ENCODE assay signal across 16 cellular contexts in the genomic region with DNA sequence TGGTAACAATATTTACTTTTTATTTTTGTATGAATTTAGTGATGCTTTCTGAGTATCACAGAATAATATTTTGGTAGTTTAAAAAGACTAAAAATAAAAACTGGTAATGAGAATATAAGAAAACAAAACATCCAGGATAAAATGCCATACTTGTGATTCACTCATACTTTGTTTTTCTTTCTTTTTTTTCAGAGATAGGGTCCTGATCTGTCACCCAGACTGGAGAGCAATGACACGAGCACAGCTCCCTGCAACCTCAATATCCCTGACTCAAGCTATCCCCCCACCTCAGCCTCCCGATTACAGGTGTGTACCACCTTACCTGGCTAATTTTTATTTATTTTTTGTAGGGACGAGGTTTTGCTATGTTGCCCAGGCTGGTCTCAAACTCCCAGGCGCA.
A peak's percentile ranks its signal among the peaks of the same experiment; 100 is the strongest.
DNase-seq lines count a peak whose midpoint lies in the region; TF ChIP-seq lines count a peak whose summit lies in the region.
"Had no signal": no experiment of that assay in that cellular context is flagged by ENCODE, and none has a peak within 500 bp of the region (broad histone marks: within the 10 kb centered on the region; RNA-seq: fewer than 3 reads in every experiment).

No MANE protein-coding gene starts in this region.

- peaks cover 52% of the 10 kb centered on the region for H3K4me1 ChIP-seq in BLaER1

- no peaks in the 10 kb centered on the region for H3K9me3 ChIP-seq in BLaER1

- peaks cover 34% of the 10 kb centered on the region for H3K36me3 Mint-ChIP-seq in HFFc6 (ENCODE audit: low read depth)
- H3K36me3 Mint-ChIP-seq in chondrocyte (ENCODE audit: low read depth), result peaks cover 19% of the 10 kb centered on the region
- peaks cover 36% of the 10 kb centered on the region for H3K36me3 Mint-ChIP-seq in osteocyte (ENCODE audit: unreplicated experiment)
- peaks cover 31% of the 10 kb centered on the region for H3K36me3 Mint-ChIP-seq in mesothelial cell of epicardium

- H3K9me3 Mint-ChIP-seq in HFFc6, result no peaks in the 10 kb centered on the region
- H3K9me3 Mint-ChIP-seq in chondrocyte (ENCODE audit: low read depth), result no peaks in the 10 kb centered on the region
- H3K9me3 Mint-ChIP-seq in osteocyte (ENCODE audit: unreplicated experiment), result no peaks in the 10 kb centered on the region
- H3K9me3 Mint-ChIP-seq in mesothelial cell of epicardium, result no peaks in the 10 kb centered on the region
- H3K9me3 Mint-ChIP-seq: H9 had no signal

- H3K27ac Mint-ChIP-seq in HFFc6, result peak overlapping the region; percentile 45
- H3K27ac Mint-ChIP-seq in chondrocyte (ENCODE audit: unreplicated experiment), result peak overlapping the region; percentile 81
- peak overlapping the region; percentile 56 for H3K27ac Mint-ChIP-seq in osteocyte (ENCODE audit: unreplicated experiment)
- no peak overlapping the region for H3K27ac Mint-ChIP-seq in mesothelial cell of epicardium
- H3K27ac Mint-ChIP-seq: H9 had no signal

- no peaks in the 10 kb centered on the region for H3K27me3 ChIP-seq in BLaER1

- no peak for TF ChIP-seq CTCF in HFFc6 (IDR thresholded peaks at IDR 0.05)
- TF ChIP-seq CTCF in chondrocyte (IDR thresholded peaks at IDR 0.05), result no peak
- no peak for TF ChIP-seq CTCF in osteocyte (IDR thresholded peaks at IDR 0.05)
- no peak for TF ChIP-seq CTCF in mesothelial cell of epicardium (IDR thresholded peaks at IDR 0.05; ENCODE audit: unreplicated experiment)

- H3K9ac ChIP-seq in BLaER1, result no peak overlapping the region

- no peak overlapping the region for H3K27ac ChIP-seq in BLaER1

- no peak for DNase-seq in HFFc6
- no peak for DNase-seq in chondrocyte (ENCODE audit: low spot score)
- DNase-seq in osteocyte (ENCODE audit: extremely low spot score, unreplicated experiment), result no peak
- no peak for DNase-seq in mesothelial cell of epicardium (ENCODE audit: low spot score in 2 of 2, unreplicated experiment in 2 of 2)
- no peak for DNase-seq in middle frontal gyrus (ENCODE audit: extremely low spot score, low spot score)
- no peak for DNase-seq in SHP77 treated with DMSO at 0.1 percent for 48 hours (lab: John Stamatoyannopoulos, UW)
- DNase-seq in RKO (ENCODE audit: low spot score), result no peak
- DNase-seq: C1 segment of cervical spinal cord, DMS 273 treated with DMSO at 0.1 percent for 48 hours, H9, Kasumi-1, NCI-H187, NCI-H226, OCI-M1, RPMI8226 had no signal

- peak overlapping the region; percentile 33; the same call in 1 of the 2 replicates for H3K4me3 Mint-ChIP-seq in HFFc6
- no peak overlapping the region for H3K4me3 Mint-ChIP-seq in chondrocyte (ENCODE audit: unreplicated experiment)
- H3K4me3 Mint-ChIP-seq in osteocyte (ENCODE audit: unreplicated experiment), result no peak overlapping the region
- H3K4me3 Mint-ChIP-seq in mesothelial cell of epicardium, result no peak overlapping the region
- H3K4me3 Mint-ChIP-seq: H9 had no signal

- H3K4me3 ChIP-seq in BLaER1, result no peak overlapping the region

- 0 out of 2 replicates have a peak overlapping the region, but pooled peaks have one; percentile 20 for H3K4me2 ChIP-seq in BLaER1

- peaks cover 60% of the 10 kb centered on the region for H3K4me1 Mint-ChIP-seq in HFFc6 (ENCODE audit: low read depth)
- H3K4me1 Mint-ChIP-seq in chondrocyte (ENCODE audit: low read depth), result peaks cover 95% of the 10 kb centered on the region
- H3K4me1 Mint-ChIP-seq in osteocyte (ENCODE audit: unreplicated experiment), result peaks cover 68% of the 10 kb centered on the region
- H3K4me1 Mint-ChIP-seq in mesothelial cell of epicardium, result peaks cover 6% of the 10 kb centered on the region

- peaks cover 61% of the 10 kb centered on the region for H3K36me3 ChIP-seq in BLaER1

- peaks cover 30% of the 10 kb centered on the region for H4K20me1 ChIP-seq in BLaER1

- H3K27me3 Mint-ChIP-seq in HFFc6 (ENCODE audit: insufficient read depth), result no peaks in the 10 kb centered on the region; the same call in 1 of the 2 replicates
- H3K27me3 Mint-ChIP-seq in chondrocyte (ENCODE audit: low read depth), result no peaks in the 10 kb centered on the region
- H3K27me3 Mint-ChIP-seq in osteocyte (ENCODE audit: unreplicated experiment), result no peaks in the 10 kb centered on the region
- no peaks in the 10 kb centered on the region for H3K27me3 Mint-ChIP-seq in mesothelial cell of epicardium (ENCODE audit: low read depth)
